Comparison of ENCODE assay signal across 8 cellular contexts in genomic region chr14:35342160-35343010, GRCh38. TPM values are rescaled to one million over a fixed set of nuclear protein-coding genes. Genes with fewer than 3 reads are reported as not detected.
A peak's percentile ranks its signal among the peaks of the same experiment; 100 is the strongest.
DNase-seq lines count a peak whose midpoint lies in the region; ATAC-seq, FAIRE-seq and TF ChIP-seq lines count a peak whose summit lies in the region.

No MANE protein-coding gene starts in this region.

- 90% methylated on average over 20 of the region's 20 CpGs; no CpG with 5 or more reads in 1 of the 2 experiments for WGBS in H1 (ENCODE audit: extremely low coverage in 1 of 2, insufficient coverage in 1 of 2, insufficient read length in 1 of 2, insufficient replicate concordance in 2 of 2, low coverage in 1 of 2, low lambda C conversion rate in 2 of 2, missing lambda C conversion rate in 1 of 2), 2 experiments

- H3K27me3 Mint-ChIP-seq in activated CD4-positive, alpha-beta T cell treated with anti-CD3 and anti-CD28 coated beads, Interleukin-2, amount 10 ng/mL, durations not matched to agents 24 days and 14 days, result no peaks in the 10 kb centered on the region
- no peaks in the 10 kb centered on the region for H3K27me3 Mint-ChIP-seq in activated CD4-positive, alpha-beta T cell treated with anti-CD3 and anti-CD28 coated beads, Interleukin-2, amount 10 ng/mL, durations not matched to agents 7 days and 5 days
- H3K27me3 Mint-ChIP-seq in progenitor cell of endocrine pancreas, result peaks cover 3% of the 10 kb centered on the region

- no peak overlapping the region for H2BK20ac ChIP-seq in H1 (ENCODE audit: low read length)

- no peaks in the 10 kb centered on the region for H3K79me1 ChIP-seq in H1 (ENCODE audit: low read depth, low read length)

- H2BK5ac ChIP-seq in H1 (ENCODE audit: low read depth, low read length), result no peak overlapping the region

- POLR2A ChIA-PET in activated CD4-positive, alpha-beta T cell treated with anti-CD3 and anti-CD28 coated beads, Interleukin-2, amount 10 ng/mL, durations not matched to agents 7 days and 5 days (lab: Charles Lee), result no interaction called here
- POLR2A ChIA-PET in H1 (lab: Charles Lee; ENCODE audit: partially characterized antibody), result interaction anchor here (0.6 to 1.0 kb wide), 4 partner anchors 9 to 127 kb away, joined by 3 to 4 read pairs (median 3); no protein-coding TSS in a partner anchor

- no peak for ATAC-seq in GM21528 (IDR thresholded peaks at IDR 0.05; ENCODE audit: low FRiP score, unreplicated experiment)

- no peaks in the 10 kb centered on the region for H3K9me3 Mint-ChIP-seq in activated CD4-positive, alpha-beta T cell treated with anti-CD3 and anti-CD28 coated beads, Interleukin-2, amount 10 ng/mL, durations not matched to agents 24 days and 14 days
- no peaks in the 10 kb centered on the region for H3K9me3 Mint-ChIP-seq in activated CD4-positive, alpha-beta T cell treated with anti-CD3 and anti-CD28 coated beads, Interleukin-2, amount 10 ng/mL, durations not matched to agents 7 days and 5 days
- H3K9me3 Mint-ChIP-seq in progenitor cell of endocrine pancreas (ENCODE audit: low read depth), result no peaks in the 10 kb centered on the region

- no peak overlapping the region for H2BK12ac ChIP-seq in H1 (ENCODE audit: low read depth, low read length)

- no peaks in the 10 kb centered on the region for H3K23me2 ChIP-seq in H1 (ENCODE audit: low read depth, low read length)

- no peak for TF ChIP-seq POLR2A in H1 (IDR thresholded peaks at IDR 0.05; ENCODE audit: control extremely low read depth in 1 of 2, low read depth in 2 of 2, low read length in 2 of 2)
- no peak for TF ChIP-seq POLR2A in uterus (IDR thresholded peaks at IDR 0.05)

- no peak for TF ChIP-seq EP300 in H1 (IDR thresholded peaks at IDR 0.05; ENCODE audit: borderline replicate concordance in 1 of 2, low read depth in 2 of 2, low read length in 2 of 2)

- no peaks in the 10 kb centered on the region for H3K79me2 ChIP-seq in H1 (ENCODE audit: control insufficient read depth in 1 of 2, insufficient read depth in 2 of 2, low read length in 2 of 2)

- H4K91ac ChIP-seq in H1 (replicated peaks; ENCODE audit: insufficient read length, low read length), result no peak overlapping the region

- peak overlapping the region; percentile 4; the same call in 1 of the 2 replicates for H2BK15ac ChIP-seq in H1 (ENCODE audit: low read length)

- no peaks in the 10 kb centered on the region for H3K36me3 Mint-ChIP-seq in activated CD4-positive, alpha-beta T cell treated with anti-CD3 and anti-CD28 coated beads, Interleukin-2, amount 10 ng/mL, durations not matched to agents 24 days and 14 days (ENCODE audit: low read depth)
- H3K36me3 Mint-ChIP-seq in activated CD4-positive, alpha-beta T cell treated with anti-CD3 and anti-CD28 coated beads, Interleukin-2, amount 10 ng/mL, durations not matched to agents 7 days and 5 days (ENCODE audit: low read depth), result no peaks in the 10 kb centered on the region
- H3K36me3 Mint-ChIP-seq in progenitor cell of endocrine pancreas (ENCODE audit: insufficient read depth), result no peaks in the 10 kb centered on the region

- no peak overlapping the region for H2AFZ ChIP-seq in H1 (ENCODE audit: low read length)

- no peak overlapping the region for H2AK5ac ChIP-seq in H1 (ENCODE audit: low read depth, low read length)

- FAIRE-seq in H1 (lab: Jason Lieb, UNC), result no peak

- H4K20me1 ChIP-seq in H1 (replicated peaks in 1 of 2; ENCODE audit: control insufficient read depth in 1 of 2, insufficient read depth in 2 of 2, low read length in 2 of 2), result no peaks in the 10 kb centered on the region

- no peak overlapping the region for H3K14ac ChIP-seq in H1 (ENCODE audit: insufficient read length)

- H3K18ac ChIP-seq in H1 (ENCODE audit: extremely low read depth, low read length), result peak overlapping the region; percentile 34; the same call in 1 of the 2 replicates

- H3K4me1 Mint-ChIP-seq in activated CD4-positive, alpha-beta T cell treated with anti-CD3 and anti-CD28 coated beads, Interleukin-2, amount 10 ng/mL, durations not matched to agents 24 days and 14 days, result peaks cover 16% of the 10 kb centered on the region
- peaks cover 22% of the 10 kb centered on the region for H3K4me1 Mint-ChIP-seq in activated CD4-positive, alpha-beta T cell treated with anti-CD3 and anti-CD28 coated beads, Interleukin-2, amount 10 ng/mL, durations not matched to agents 7 days and 5 days
- peaks cover 5% of the 10 kb centered on the region for H3K4me1 Mint-ChIP-seq in progenitor cell of endocrine pancreas (ENCODE audit: low read depth)

- H3K27ac Mint-ChIP-seq in activated CD4-positive, alpha-beta T cell treated with anti-CD3 and anti-CD28 coated beads, Interleukin-2, amount 10 ng/mL, durations not matched to agents 24 days and 14 days, result peak overlapping the region; percentile 68
- H3K27ac Mint-ChIP-seq in activated CD4-positive, alpha-beta T cell treated with anti-CD3 and anti-CD28 coated beads, Interleukin-2, amount 10 ng/mL, durations not matched to agents 7 days and 5 days, result no peak overlapping the region
- no peak overlapping the region for H3K27ac Mint-ChIP-seq in progenitor cell of endocrine pancreas

- no peak overlapping the region for H3K4me3 Mint-ChIP-seq in activated CD4-positive, alpha-beta T cell treated with anti-CD3 and anti-CD28 coated beads, Interleukin-2, amount 10 ng/mL, durations not matched to agents 24 days and 14 days
- no peak overlapping the region for H3K4me3 Mint-ChIP-seq in activated CD4-positive, alpha-beta T cell treated with anti-CD3 and anti-CD28 coated beads, Interleukin-2, amount 10 ng/mL, durations not matched to agents 7 days and 5 days
- H3K4me3 Mint-ChIP-seq in progenitor cell of endocrine pancreas (ENCODE audit: low read depth), result no peak overlapping the region

- H4K8ac ChIP-seq in H1 (ENCODE audit: extremely low read depth, insufficient read depth, low read length), result no peak overlapping the region; the same call in 1 of the 2 replicates

- no peak for TF ChIP-seq RAD21 in H1 (IDR thresholded peaks at IDR 0.05 in 1 of 2, conservative IDR thresholded peaks at IDR 0.05 in 1 of 2; ENCODE audit: low read depth in 2 of 2, low read length in 2 of 2)

- no peaks in the 10 kb centered on the region for H3K36me3 ChIP-seq in H1 (ENCODE audit: control insufficient read depth in 2 of 4, insufficient read depth in 4 of 4, low read length in 3 of 4)
- no peaks in the 10 kb centered on the region for H3K36me3 ChIP-seq in mucosa of stomach (ENCODE audit: control insufficient read depth, insufficient read depth, low read length)
- H3K36me3 ChIP-seq in uterus, result no peaks in the 10 kb centered on the region

- H3K9me3 ChIP-seq in H1 (ENCODE audit: insufficient read depth in 2 of 2, low read depth in 1 of 2, low read length in 1 of 2) (no peaks in the 10 kb centered on the region), mucosa of stomach (ENCODE audit: control insufficient read depth, low read length) (no peaks in the 10 kb centered on the region), uterus (no peaks in the 10 kb centered on the region)

- H3K4ac ChIP-seq in H1 (replicated peaks; ENCODE audit: insufficient read length, low read depth, low read length), result no peak overlapping the region

- no peak overlapping the region for H3K4me2 ChIP-seq in H1 (ENCODE audit: insufficient read depth in 1 of 2, low read depth in 2 of 2, low read length in 2 of 2)

- H3K27ac ChIP-seq in H1 (ENCODE audit: low read depth, low read length) (no peak overlapping the region), uterus (peak overlapping the region; percentile 95)

- no peak overlapping the region for H3K23ac ChIP-seq in H1 (ENCODE audit: insufficient read length)

- no peak overlapping the region for H3K9ac ChIP-seq in H1 (replicated peaks in 1 of 4; ENCODE audit: extremely low read depth in 1 of 4, low read depth in 3 of 4, low read length in 3 of 4)
- peak overlapping the region; percentile 78 for H3K9ac ChIP-seq in mucosa of stomach (ENCODE audit: low read length)

- H3K56ac ChIP-seq in H1 (replicated peaks; ENCODE audit: insufficient read length, low read depth, low read length), result no peak overlapping the region

- CTCF ChIA-PET in activated CD4-positive, alpha-beta T cell treated with anti-CD3 and anti-CD28 coated beads, Interleukin-2, amount 10 ng/mL, durations not matched to agents 7 days and 5 days (lab: Charles Lee), result interaction anchor here (1.2 to 2.4 kb wide), 5 partner anchors 9 to 23 kb away, joined by 3 to 9 read pairs (median 6); no protein-coding TSS in a partner anchor
- CTCF ChIA-PET in H1 (lab: Charles Lee; ENCODE audit: partially characterized antibody), result interaction anchor here (0.7 to 1.6 kb wide), 5 partner anchors 9 to 202 kb away, joined by 3 to 4 read pairs (median 3); no protein-coding TSS in a partner anchor

- H2BK120ac ChIP-seq in H1 (replicated peaks; ENCODE audit: low read depth, low read length), result no peak overlapping the region

- no peaks in the 10 kb centered on the region for H3K27me3 ChIP-seq in H1 (replicated peaks in 1 of 4; ENCODE audit: control insufficient read depth in 3 of 4, extremely low read depth in 1 of 4, insufficient read depth in 3 of 4, low read length in 3 of 4)
- no peaks in the 10 kb centered on the region for H3K27me3 ChIP-seq in mucosa of stomach (ENCODE audit: control insufficient read depth, insufficient read depth, low read length)
- H3K27me3 ChIP-seq in uterus, result no peaks in the 10 kb centered on the region

- H4K5ac ChIP-seq in H1 (ENCODE audit: insufficient read length, low read depth, low read length), result no peak overlapping the region

- intact Hi-C loops in activated CD4-positive, alpha-beta T cell treated with anti-CD3 and anti-CD28 coated beads, Interleukin-2, amount 10 ng/mL, durations not matched to agents 24 days and 14 days (cut with micrococcal nuclease), result no loop called here
- intact Hi-C loops in uterus (cut with DNase I; ENCODE audit: low total_unique reads) (no loop called here), posterior vena cava (cut with DNase I) (no loop called here)

- H3K4me1 ChIP-seq in H1 (replicated peaks in 1 of 4; ENCODE audit: control insufficient read depth in 3 of 4, insufficient read depth in 4 of 4, low read length in 3 of 4) (peaks cover 3 to 16% (median 11%) of the 10 kb centered on the region in 4 experiments), mucosa of stomach (ENCODE audit: control insufficient read depth, insufficient read depth, low read length) (peaks cover 62% of the 10 kb centered on the region), uterus (peaks cover 13 to 32% of the 10 kb centered on the region in 2 donors)

- no peak for DNase-seq in activated CD4-positive, alpha-beta T cell treated with anti-CD3 and anti-CD28 coated beads, Interleukin-2, amount 10 ng/mL, durations not matched to agents 24 days and 14 days
- no peak for DNase-seq in activated CD4-positive, alpha-beta T cell treated with anti-CD3 and anti-CD28 coated beads, Interleukin-2, amount 10 ng/mL, durations not matched to agents 7 days and 5 days
- no peak for DNase-seq in H1 (ENCODE audit: low read depth in 1 of 2, low spot score in 2 of 2)
- DNase-seq in uterus, result peak in 1 of 2 donors; percentile 60
- no peak for DNase-seq in progenitor cell of endocrine pancreas (ENCODE audit: low spot score, unreplicated experiment)
- no peak for DNase-seq in posterior vena cava (ENCODE audit: low spot score)

- TF ChIP-seq CTCF in H1 (IDR thresholded peaks at IDR 0.05; ENCODE audit: control extremely low read depth in 1 of 3, insufficient read depth in 1 of 3, low read depth in 1 of 3, low read length in 3 of 3), result no peak
- no peak for TF ChIP-seq CTCF in uterus (IDR thresholded peaks at IDR 0.05)
- no peak for TF ChIP-seq CTCF in progenitor cell of endocrine pancreas (IDR thresholded peaks at IDR 0.05; ENCODE audit: unreplicated experiment)

- H3K4me3 ChIP-seq in H1 (ENCODE audit: extremely low read depth in 1 of 4, insufficient read depth in 2 of 4, low read depth in 3 of 4, low read length in 4 of 4) (no peak overlapping the region), mucosa of stomach (ENCODE audit: low read length) (no peak overlapping the region), uterus (no peak overlapping the region)

RNA-seq across cellular contexts. Expression of gene PSMA6, which starts 50.2 kb away (rescaled TPM):
- total RNA-seq in activated CD4-positive, alpha-beta T cell treated with anti-CD3 and anti-CD28 coated beads, Interleukin-2, amount 10 ng/mL, durations not matched to agents 24 days and 14 days, result 501 and 522 TPM in 2 replicates
- 100 to 1,000 TPM; 231 to 248 TPM for total RNA-seq in activated CD4-positive, alpha-beta T cell treated with anti-CD3 and anti-CD28 coated beads, Interleukin-2, amount 10 ng/mL, durations not matched to agents 7 days and 5 days
- 213 and 238 TPM in 2 replicates for total RNA-seq in H1 (2021; fragmentation: NEBNext Ultra II Directional; extraction: Animal tissue kit (Norgen Biotek cat#: 25700))
- 92.9 and 180 TPM in 2 replicates for polyA plus RNA-seq in H1 (2011; rRNA removed)
- 183 TPM for polyA plus RNA-seq in H1 (2011; cell fraction: cytosol; rRNA removed)
- polyA plus RNA-seq in H1 (2011; cell fraction: nucleus; rRNA removed), result 59.5 TPM
- 210 to 233 TPM (median 218 TPM) in 4 replicates for polyA plus RNA-seq in H1 (2012, experiment 1 of 2)
- 151 TPM for polyA plus RNA-seq in H1 (2012, experiment 2 of 2)
- polyA plus RNA-seq in H1 (2013, experiment 1 of 2), result 292 TPM
- 312 TPM for polyA plus RNA-seq in H1 (2013, experiment 2 of 2)
- polyA minus RNA-seq in H1 (2011; rRNA and poly(A)+ RNA removed), result 79.4 and 149 TPM in 2 replicates
- 56.1 TPM for polyA minus RNA-seq in H1 (2011; cell fraction: cytosol; rRNA and poly(A)+ RNA removed)
- polyA minus RNA-seq in H1 (2011; cell fraction: nucleus; rRNA and poly(A)+ RNA removed), result 61.1 TPM
- total RNA-seq in uterus, result 100 to 1,000 TPM; 114 to 180 (median 142) TPM
- total RNA-seq in progenitor cell of endocrine pancreas, result 175 and 177 TPM in 2 replicates
- total RNA-seq in posterior vena cava, result 100 to 1,000 TPM; 159 to 191 TPM
